1 cellular context compared by ENCODE assay signal in genomic region chr19:8307965-8308866, GRCh38.
TF ChIP-seq lines count a peak whose summit lies in the region.

CD320 (minus strand) TSS chr19:8308358; CDS start chr19:8308290, 68 bp downstream.

TF ChIP-seq in HepG2, 621 proteins besides CTCF, POLR2A, EP300 and RAD21 (continued from another document and continues in another):
- peak; percentile 97 for TF ChIP-seq ZNF788 (CRISPR knock-in tag; IDR thresholded peaks at IDR 0.05; ENCODE audit: borderline replicate concordance)
- TF ChIP-seq ZNF318 (CRISPR knock-in tag; IDR thresholded peaks at IDR 0.05) = peak; percentile 76; the same call in 1 of the 2 replicates
- peak; percentile 97; the same call in 1 of the 2 replicates for TF ChIP-seq NRL (CRISPR knock-in tag; IDR thresholded peaks at IDR 0.05; ENCODE audit: borderline replicate concordance)
- 0 out of 2 replicates have a peak, but pooled peaks have one; percentile 94 for TF ChIP-seq ZNF468 (CRISPR knock-in tag; IDR thresholded peaks at IDR 0.05)
- TF ChIP-seq CREBL2 (CRISPR knock-in tag; IDR thresholded peaks at IDR 0.05; ENCODE audit: borderline replicate concordance) = peak; percentile 76; the same call in 1 of the 2 replicates
- peak; percentile 93; the same call in 1 of the 2 replicates for TF ChIP-seq ZNF879 (CRISPR knock-in tag; IDR thresholded peaks at IDR 0.05)
- no peak for TF ChIP-seq RAD51 (IDR thresholded peaks at IDR 0.05; ENCODE audit: borderline replicate concordance)
- peak; percentile 53; the same call in 1 of the 2 replicates for TF ChIP-seq SOX5 (CRISPR knock-in tag; IDR thresholded peaks at IDR 0.05; ENCODE audit: borderline replicate concordance)
- no peak; the same call in 1 of the 2 replicates for TF ChIP-seq ZBTB21 (CRISPR knock-in tag; IDR thresholded peaks at IDR 0.05)
- TF ChIP-seq GATAD1 (CRISPR knock-in tag; IDR thresholded peaks at IDR 0.05) = peak; percentile 75; the same call in 1 of the 2 replicates
- peak; percentile 95 for TF ChIP-seq E2F2 (CRISPR knock-in tag; IDR thresholded peaks at IDR 0.05; ENCODE audit: borderline replicate concordance)
- peak; percentile 85 for TF ChIP-seq ZBTB38 (CRISPR knock-in tag; IDR thresholded peaks at IDR 0.05)
- peak; percentile 69; the same call in 1 of the 2 replicates for TF ChIP-seq JUND (CRISPR knock-in tag; IDR thresholded peaks at IDR 0.05)
- peak; percentile 68; the same call in 1 of the 2 replicates for TF ChIP-seq ESRRA (CRISPR knock-in tag; IDR thresholded peaks at IDR 0.05; ENCODE audit: low read depth)
- TF ChIP-seq NCOA1 (CRISPR knock-in tag; IDR thresholded peaks at IDR 0.05) = peak; percentile 72; the same call in 1 of the 2 replicates
- no peak for TF ChIP-seq HNRNPK (IDR thresholded peaks at IDR 0.05; ENCODE audit: low read depth, low read length, poor library complexity, severe bottlenecking)
- TF ChIP-seq SUZ12 (IDR thresholded peaks at IDR 0.05; ENCODE audit: low read depth, low read length) = no peak
- TF ChIP-seq HHEX (CRISPR knock-in tag; IDR thresholded peaks at IDR 0.05) = no peak
- TF ChIP-seq HNRNPL (IDR thresholded peaks at IDR 0.05; ENCODE audit: low read depth, low read length) = no peak
- TF ChIP-seq FOXO1 (CRISPR knock-in tag; IDR thresholded peaks at IDR 0.05) = peak; percentile 23; the same call in 1 of the 2 replicates
- TF ChIP-seq NFYC (CRISPR knock-in tag; IDR thresholded peaks at IDR 0.05) = peak; percentile 85
- TF ChIP-seq ZNF773 (CRISPR knock-in tag; IDR thresholded peaks at IDR 0.05; ENCODE audit: borderline replicate concordance) = peak; percentile 95; the same call in 1 of the 2 replicates
- TF ChIP-seq SRSF4 (IDR thresholded peaks at IDR 0.05; ENCODE audit: low read depth, low read length, poor library complexity, severe bottlenecking) = no peak
- no peak for TF ChIP-seq ZNF720 (CRISPR knock-in tag; IDR thresholded peaks at IDR 0.05)
- TF ChIP-seq ZNF207 (IDR thresholded peaks at IDR 0.05; ENCODE audit: borderline replicate concordance) = no peak
- peak; percentile 71 for TF ChIP-seq ZNF225 (CRISPR knock-in tag; IDR thresholded peaks at IDR 0.05)
- peak; percentile 86; the same call in 1 of the 2 replicates for TF ChIP-seq CBFB (CRISPR knock-in tag; IDR thresholded peaks at IDR 0.05)
- TF ChIP-seq ZNF251 (CRISPR knock-in tag; IDR thresholded peaks at IDR 0.05) = 0 out of 2 replicates have a peak, but pooled peaks have one; percentile 83
- TF ChIP-seq TBX2 (CRISPR knock-in tag; IDR thresholded peaks at IDR 0.05; ENCODE audit: borderline replicate concordance) = peak; percentile 95
- TF ChIP-seq ZNF761 (CRISPR knock-in tag; conservative IDR thresholded peaks at IDR 0.05) = peak; percentile 90; the same call in 1 of the 2 replicates
- no peak for TF ChIP-seq FOXA1 (IDR thresholded peaks at IDR 0.05)
- peak; percentile 7 for TF ChIP-seq FOXA1 (CRISPR knock-in tag; IDR thresholded peaks at IDR 0.05)
- no peak; the same call in 1 of the 2 replicates for TF ChIP-seq HMG20B (CRISPR knock-in tag; conservative IDR thresholded peaks at IDR 0.05)
- TF ChIP-seq TRIM24 (CRISPR knock-in tag; IDR thresholded peaks at IDR 0.05) = no peak
- peak; percentile 67 for TF ChIP-seq YY1 (IDR thresholded peaks at IDR 0.05; ENCODE audit: insufficient read depth, insufficient replicate concordance, low read depth, low read length)
- TF ChIP-seq ZFP91 (CRISPR knock-in tag; IDR thresholded peaks at IDR 0.05; ENCODE audit: borderline replicate concordance) = peak; percentile 95
- peak; percentile 88 for TF ChIP-seq ZNF564 (CRISPR knock-in tag; IDR thresholded peaks at IDR 0.05)
- TF ChIP-seq MAZ (IDR thresholded peaks at IDR 0.05; ENCODE audit: borderline replicate concordance, low read depth, low read length) = no peak
- TF ChIP-seq MAZ (CRISPR knock-in tag; IDR thresholded peaks at IDR 0.05; ENCODE audit: low read depth) = peak; percentile 93
- peak; percentile 69; the same call in 1 of the 2 replicates for TF ChIP-seq SRF (IDR thresholded peaks at IDR 0.05; ENCODE audit: low read depth, low read length)
- TF ChIP-seq SNAI1 (CRISPR knock-in tag; IDR thresholded peaks at IDR 0.05; ENCODE audit: borderline replicate concordance) = no peak; the same call in 1 of the 2 replicates
- peak; percentile 44; the same call in 1 of the 2 replicates for TF ChIP-seq ZBTB33 (CRISPR knock-in tag; IDR thresholded peaks at IDR 0.05)
- TF ChIP-seq ZNF546 (CRISPR knock-in tag; conservative IDR thresholded peaks at IDR 0.05) = peak; percentile 98
- no peak for TF ChIP-seq SOX6 (IDR thresholded peaks at IDR 0.05)
- TF ChIP-seq SOX6 (CRISPR knock-in tag; IDR thresholded peaks at IDR 0.05) = peak; percentile 35; the same call in 1 of the 2 replicates
- no peak for TF ChIP-seq CCAR2 (optimal IDR thresholded peaks at IDR 0.05; ENCODE audit: low read depth, low read length)
- 0 out of 2 replicates have a peak, but pooled peaks have one; percentile 85 for TF ChIP-seq SMYD3 (CRISPR knock-in tag; IDR thresholded peaks at IDR 0.05)
- peak; percentile 90 for TF ChIP-seq SPEN (CRISPR knock-in tag; IDR thresholded peaks at IDR 0.05; ENCODE audit: low read depth)
- TF ChIP-seq MZF1 (CRISPR knock-in tag; IDR thresholded peaks at IDR 0.05; ENCODE audit: borderline replicate concordance) = no peak
- TF ChIP-seq ZNF652 (CRISPR knock-in tag; IDR thresholded peaks at IDR 0.05; ENCODE audit: borderline replicate concordance, low read depth) = no peak; the same call in 1 of the 2 replicates
- peak; percentile 93 for TF ChIP-seq ZSCAN21 (CRISPR knock-in tag; IDR thresholded peaks at IDR 0.05; ENCODE audit: borderline replicate concordance)
- TF ChIP-seq ZBTB44 (CRISPR knock-in tag; IDR thresholded peaks at IDR 0.05) = peak; percentile 75; the same call in 1 of the 2 replicates
- TF ChIP-seq NKX3-1 (CRISPR knock-in tag; IDR thresholded peaks at IDR 0.05) = peak; percentile 74
- TF ChIP-seq ZNF232 (CRISPR knock-in tag; IDR thresholded peaks at IDR 0.05; ENCODE audit: borderline replicate concordance) = peak; percentile 91
